19 cellular contexts compared by ENCODE assay signal in genomic region chr2:141439524-141439923, GRCh38.
DNase-seq lines count a peak whose midpoint lies in the region; ATAC-seq and TF ChIP-seq lines count a peak whose summit lies in the region.
"Had no signal": no experiment of that assay in that cellular context is flagged by ENCODE, and none has a peak within 500 bp of the region (broad histone marks: within the 10 kb centered on the region; RNA-seq: fewer than 3 reads in every experiment).

No MANE protein-coding gene starts in this region.

- H3K9me3 ChIP-seq in heart right ventricle, result peaks cover 0 to 20% (median 0%) of the 10 kb centered on the region in 11 donors
- H3K9me3 ChIP-seq: A549, BLaER1 had no signal

- H3K4me3 ChIP-seq in epithelial cell of proximal tubule (ENCODE audit: low read depth, low read length), result no peak overlapping the region
- H3K4me3 ChIP-seq in heart right ventricle, result no peak overlapping the region
- H3K4me3 ChIP-seq: A549, BLaER1 had no signal

- no peaks in the 10 kb centered on the region for H3K4me1 Mint-ChIP-seq in activated naive CD4-positive, alpha-beta T cell treated with anti-CD3 and anti-CD28 coated beads for 36 hours (ENCODE audit: low read depth)
- H3K4me1 Mint-ChIP-seq: CD4-positive, alpha-beta memory T cell had no signal

- no peaks in the 10 kb centered on the region for H3K4me1 ChIP-seq in heart right ventricle
- H3K4me1 ChIP-seq: A549 had no signal

- H3K36me3 Mint-ChIP-seq in activated naive CD4-positive, alpha-beta T cell treated with anti-CD3 and anti-CD28 coated beads for 36 hours (ENCODE audit: low read depth), result no peaks in the 10 kb centered on the region
- H3K36me3 Mint-ChIP-seq: CD4-positive, alpha-beta memory T cell had no signal

- H3K27me3 ChIP-seq in heart right ventricle, result no peaks in the 10 kb centered on the region
- H3K27me3 ChIP-seq: BLaER1 had no signal

- intact Hi-C loops in heart right ventricle (cut with DNase I), result loop anchor here in 1 of 10 donors (10.0 kb wide), 1 partner anchor 1035 kb away; no protein-coding TSS in a partner anchor
- intact Hi-C loops in activated naive CD4-positive, alpha-beta T cell treated with anti-CD3 and anti-CD28 coated beads for 36 hours (cut with micrococcal nuclease), result no loop called here

- no peaks in the 10 kb centered on the region for H3K36me3 ChIP-seq in heart right ventricle
- H3K36me3 ChIP-seq: BLaER1 had no signal

- H3K9me3 Mint-ChIP-seq in activated naive CD4-positive, alpha-beta T cell treated with anti-CD3 and anti-CD28 coated beads for 36 hours, result peaks cover 5% of the 10 kb centered on the region

- peak; percentile 26 for DNase-seq in EH (ENCODE audit: low read depth)
- DNase-seq in amniotic epithelial cell (ENCODE audit: low read depth), result peak; percentile 24
- DNase-seq in epithelial cell of proximal tubule (ENCODE audit: low read depth), result peak; percentile 61
- peak; percentile 7 for DNase-seq in kidney glomerular epithelial cell (lab: John Stamatoyannopoulos, UW)
- DNase-seq in SKM-1 (lab: John Stamatoyannopoulos, UW; ENCODE audit: unreplicated experiment), result no peak
- no peak for DNase-seq in heart right ventricle
- no peak for DNase-seq in activated naive CD4-positive, alpha-beta T cell treated with anti-CD3 and anti-CD28 coated beads for 36 hours
- DNase-seq: Calu3; CD4-positive, alpha-beta memory T cell; EL; KBM-7; NCI-H1105; NCI-H2081; NCI-H2171 treated with DMSO at 0.1 percent for 48 hours; NCI-H774; SHP77 had no signal

- H3K4me3 Mint-ChIP-seq in activated naive CD4-positive, alpha-beta T cell treated with anti-CD3 and anti-CD28 coated beads for 36 hours, result no peak overlapping the region
- H3K4me3 Mint-ChIP-seq: CD4-positive, alpha-beta memory T cell had no signal

- no peak for TF ChIP-seq CTCF in epithelial cell of proximal tubule (conservative IDR thresholded peaks at IDR 0.05; ENCODE audit: low read depth, low read length)
- no peak for TF ChIP-seq CTCF in heart right ventricle (IDR thresholded peaks at IDR 0.05)

- ATAC-seq in GM21526 (IDR thresholded peaks at IDR 0.05; ENCODE audit: low FRiP score, unreplicated experiment), result no peak
- ATAC-seq in heart right ventricle, result no peak
- ATAC-seq: A549 had no signal

- H3K27ac ChIP-seq in heart right ventricle, result no peak overlapping the region
- H3K27ac ChIP-seq: A549, BLaER1 had no signal

- H3K27ac Mint-ChIP-seq in activated naive CD4-positive, alpha-beta T cell treated with anti-CD3 and anti-CD28 coated beads for 36 hours, result no peak overlapping the region
- H3K27ac Mint-ChIP-seq: CD4-positive, alpha-beta memory T cell had no signal

- H3K27me3 Mint-ChIP-seq in activated naive CD4-positive, alpha-beta T cell treated with anti-CD3 and anti-CD28 coated beads for 36 hours (ENCODE audit: low read depth), result no peaks in the 10 kb centered on the region
- H3K27me3 Mint-ChIP-seq: CD4-positive, alpha-beta memory T cell had no signal

- CTCF ChIA-PET in activated naive CD4-positive, alpha-beta T cell treated with anti-CD3 and anti-CD28 coated beads for 36 hours (lab: Charles Lee), result no interaction called here

Comparison
In these comparisons a context has a peak if more than half of its experiments do, and no peak if none do; other contexts are left out.
1. DNase-seq: peak in EH (single experiment), amniotic epithelial cell (single experiment), epithelial cell of proximal tubule (single experiment) and kidney glomerular epithelial cell (single experiment); none in SKM-1 (single experiment), heart right ventricle (0 of 2) and activated naive CD4-positive, alpha-beta T cell treated with anti-CD3 and anti-CD28 coated beads for 36 hours (single experiment).